ENCODE assay signal across 18 cellular contexts in the genomic region with DNA sequence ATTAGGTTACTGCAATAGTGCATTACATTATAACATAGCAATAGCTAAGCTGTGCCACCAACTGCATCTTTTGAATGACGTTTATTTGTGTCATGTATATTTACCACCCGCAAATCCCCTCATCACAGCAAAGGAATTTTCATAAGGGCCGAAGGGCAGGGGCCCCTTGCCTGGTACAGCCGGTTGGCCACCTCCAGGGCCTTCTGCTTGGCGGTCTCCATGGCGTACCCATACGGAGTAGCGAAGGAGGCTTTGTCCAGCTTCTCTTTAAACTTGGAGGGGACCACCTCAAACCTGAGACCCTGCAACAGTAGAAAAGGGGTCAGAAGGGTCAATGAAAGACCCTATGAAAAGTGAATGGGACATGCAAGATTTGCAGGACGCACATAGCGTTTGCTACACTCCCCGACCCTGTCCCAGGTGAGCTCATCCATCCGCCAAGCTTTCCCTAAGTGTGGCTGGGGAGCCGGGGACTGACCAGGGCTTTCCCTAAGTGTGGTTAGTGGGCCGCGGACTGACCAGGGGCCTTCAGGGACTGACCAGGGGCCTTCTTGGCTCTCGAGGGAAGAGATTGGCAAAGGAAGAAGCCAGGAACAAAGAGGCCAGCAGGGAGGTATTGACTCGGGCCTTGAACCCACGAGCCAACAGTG. TPM values are rescaled to one million over a fixed set of nuclear protein-coding genes. Genes with fewer than 3 reads are reported as not detected.
A peak's percentile ranks its signal among the peaks of the same experiment; 100 is the strongest.
DNase-seq lines count a peak whose midpoint lies in the region; ATAC-seq and TF ChIP-seq lines count a peak whose summit lies in the region.
"Had no signal": no experiment of that assay in that cellular context is flagged by ENCODE, and none has a peak within 500 bp of the region (broad histone marks: within the 10 kb centered on the region; RNA-seq: fewer than 3 reads in every experiment).

No MANE protein-coding gene starts in this region.

- no peak for TF ChIP-seq POLR2A in adrenal gland (IDR thresholded peaks at IDR 0.05)

- H3K4me3 ChIP-seq in left ventricle myocardium inferior (no peak overlapping the region), adrenal gland (no peak overlapping the region), mucosa of descending colon (no peak overlapping the region)
- H3K4me3 ChIP-seq: colonic mucosa, smooth muscle cell had no signal

- H3K9me3 ChIP-seq in left ventricle myocardium inferior (replicated peaks), result peaks cover 12% of the 10 kb centered on the region
- no peaks in the 10 kb centered on the region for H3K9me3 ChIP-seq in adrenal gland (replicated peaks in 1 of 3)
- peaks cover 5% of the 10 kb centered on the region for H3K9me3 ChIP-seq in mucosa of descending colon
- H3K9me3 ChIP-seq: colonic mucosa had no signal

- no peak overlapping the region for H3K27ac ChIP-seq in left ventricle myocardium inferior (replicated peaks)
- no peak overlapping the region for H3K27ac ChIP-seq in adrenal gland
- H3K27ac ChIP-seq: colonic mucosa, HL-60 had no signal

- ATAC-seq in mucosa of descending colon, result no peak
- ATAC-seq in GM19467 (IDR thresholded peaks at IDR 0.05; ENCODE audit: unreplicated experiment), result no peak
- ATAC-seq: CD8-positive, alpha-beta T cell; PC-3; T-helper 17 cell had no signal

- H3K4me1 ChIP-seq in left ventricle myocardium inferior (no peaks in the 10 kb centered on the region), adrenal gland (replicated peaks in 1 of 2) (no peaks in the 10 kb centered on the region), mucosa of descending colon (ENCODE audit: low read depth) (no peaks in the 10 kb centered on the region)
- H3K4me1 ChIP-seq: colonic mucosa had no signal

- no peak for TF ChIP-seq CTCF in left ventricle myocardium inferior (IDR thresholded peaks at IDR 0.05; ENCODE audit: borderline replicate concordance)
- TF ChIP-seq CTCF in adrenal gland (IDR thresholded peaks at IDR 0.05), result no peak
- no peak for TF ChIP-seq CTCF in mucosa of descending colon (IDR thresholded peaks at IDR 0.05)

- DNase-seq in cardiac septum (ENCODE audit: low spot score) (peak; percentile 51), left ventricle myocardium inferior (no peak), adrenal gland (peak in 5 of 7 donors; percentile 4 to 42 (median 4)), mucosa of descending colon (peak in 2 of 3 donors; percentile 9 to 17), D341Med (ENCODE audit: low spot score) (no peak), COR-L47 (lab: John Stamatoyannopoulos, UW) (no peak)
- DNase-seq: colonic mucosa, foreskin fibroblast, hippocampal formation, mesendoderm, NCI-H1694 treated with DMSO at 0.1 percent for 48 hours, NCI-H82, PC-3, T-helper 17 cell had no signal

- H3K36me3 ChIP-seq in left ventricle myocardium inferior, result peaks cover 47% of the 10 kb centered on the region
- peaks cover 0 to 5% of the 10 kb centered on the region in 2 donors for H3K36me3 ChIP-seq in adrenal gland (replicated peaks in 1 of 2)
- H3K36me3 ChIP-seq in mucosa of descending colon (ENCODE audit: low read depth), result no peaks in the 10 kb centered on the region
- H3K36me3 ChIP-seq: colonic mucosa had no signal

- no peaks in the 10 kb centered on the region for H3K27me3 ChIP-seq in left ventricle myocardium inferior (ENCODE audit: low read depth)
- H3K27me3 ChIP-seq in adrenal gland, result no peaks in the 10 kb centered on the region
- H3K27me3 ChIP-seq: colonic mucosa had no signal

- WGBS in adrenal gland, 4 donors, result 95 to 98% (median 97%) methylated on average over 15 to 18 of the region's 18 CpGs

- intact Hi-C loops in cardiac septum (cut with DNase I) (no loop called here), left ventricle myocardium inferior (cut with micrococcal nuclease) (no loop called here), adrenal gland (cut with DNase I) (loop anchor here in 1 of 2 donors (10.0 kb wide), 1 partner anchor 47 kb away; a partner anchor contains a TSS), mucosa of descending colon (cut with DNase I, micrococcal nuclease) (no loop called here)

RNA-seq across cellular contexts. Expression of a gene that starts 10.6 kb away (rescaled TPM):
- total RNA-seq in cardiac septum, result 26.8 TPM
- 36.5 TPM for total RNA-seq in left ventricle myocardium inferior
- 10 to 100 TPM; 24.5 to 35.5 (median 31.1) TPM for total RNA-seq in adrenal gland
- 10 to 100 TPM; 15.9 to 31.3 (median 29.1) TPM for polyA plus RNA-seq in adrenal gland
- total RNA-seq in mucosa of descending colon, result 10 to 100 TPM; 15.6 to 32.0 (median 18.8) TPM

RNA-seq across cellular contexts. Expression of a gene that starts 50.2 kb away (rescaled TPM):
- total RNA-seq in cardiac septum, result 147 TPM
- 158 TPM for total RNA-seq in left ventricle myocardium inferior
- total RNA-seq in adrenal gland, result 100 to 1,000 TPM; 217 to 509 (median 412) TPM
- polyA plus RNA-seq in adrenal gland, result 100 to 1,000 TPM; 191 to 462 (median 276) TPM
- total RNA-seq in mucosa of descending colon, result 100 to 1,000 TPM; 435 to 455 (median 450) TPM

Comparison
In these comparisons a context has a peak if more than half of its experiments do, and no peak if none do; other contexts are left out.
1. DNase-seq: peak in cardiac septum (single experiment), adrenal gland (5 of 7) and mucosa of descending colon (2 of 3); none in left ventricle myocardium inferior (single experiment), D341Med (single experiment) and COR-L47 (single experiment).